In the genomic region with DNA sequence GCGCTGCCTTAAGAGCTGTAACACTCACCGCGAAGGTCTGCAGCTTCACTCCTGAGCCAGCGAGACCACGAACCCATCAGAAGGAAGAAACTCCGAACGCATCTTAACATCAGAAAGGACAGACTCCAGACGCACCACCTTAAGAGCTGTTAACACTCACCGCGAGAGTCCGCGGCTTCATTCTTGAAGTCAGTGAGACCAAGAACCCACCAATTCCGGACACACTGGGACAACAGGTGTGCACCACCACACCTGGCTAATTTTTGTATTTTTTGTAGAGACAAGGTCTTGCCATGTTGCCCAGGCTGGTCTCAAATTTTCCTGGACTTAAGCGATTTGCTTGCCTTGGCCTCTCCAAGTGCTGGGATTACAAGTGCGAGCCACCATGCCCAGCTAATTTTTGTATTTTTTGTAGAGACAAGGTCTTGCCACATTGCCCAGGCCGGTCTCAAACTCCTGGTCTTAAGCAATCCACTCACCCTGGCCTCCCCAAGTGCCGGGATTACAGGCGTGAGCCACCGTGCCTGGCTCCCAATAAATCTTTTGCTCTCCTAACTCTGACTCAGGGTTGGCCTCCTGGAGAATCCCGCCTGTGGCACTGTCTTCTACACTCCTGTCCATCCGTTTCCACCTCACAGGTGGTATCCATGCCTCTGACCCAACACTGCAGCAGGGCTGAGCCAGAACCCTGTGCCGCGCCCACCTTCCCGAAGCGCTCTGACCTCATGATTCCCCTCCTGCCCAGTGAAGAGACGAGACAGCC, we compare ENCODE assay signal across 8 cellular contexts. TPM values are rescaled to one million over a fixed set of nuclear protein-coding genes. Genes with fewer than 3 reads are reported as not detected.
A peak's percentile ranks its signal among the peaks of the same experiment; 100 is the strongest.
DNase-seq lines count a peak whose midpoint lies in the region; ATAC-seq, FAIRE-seq and TF ChIP-seq lines count a peak whose summit lies in the region.
"Not testable (repeated sequence)": the region's sequence is repeated elsewhere in the genome, so short reads cannot be mapped to it uniquely, and the experiment has no call there.

No MANE protein-coding gene starts in this region.

- H3K79me2 ChIP-seq in K562 (ENCODE audit: control insufficient read depth, insufficient read depth, low read length): not testable (repeated sequence)

- H3K27me3 ChIP-seq in CD4-positive, alpha-beta memory T cell (ENCODE audit: insufficient read depth, low read length); right atrium auricular region; vagina: not testable (repeated sequence)
- peaks cover 7 to 24% of the 10 kb centered on the region in 2 experiments; a peak in 3 of 5 replicates for H3K27me3 ChIP-seq in K562 (ENCODE audit: control insufficient read depth in 2 of 2, insufficient read depth in 2 of 2, low read length in 2 of 2)

- not testable (repeated sequence) for H3K9ac ChIP-seq in K562 (ENCODE audit: insufficient read depth in 1 of 2, low read depth in 2 of 2, low read length in 2 of 2)

- not testable (repeated sequence) for H3K27ac ChIP-seq in CD4-positive, alpha-beta memory T cell (ENCODE audit: low read depth, low read length); K562 (ENCODE audit: extremely low read depth, low read depth, low read length); right atrium auricular region; vagina

- in situ Hi-C loops in K562 (cut with MboI): loop anchor here (10.0 kb wide), 3 partner anchors 371 to 721 kb away; no protein-coding TSS in a partner anchor

- H2AFZ ChIP-seq in K562 (ENCODE audit: low read depth, low read length): not testable (repeated sequence)

- intact Hi-C loops in CD4-positive, alpha-beta memory T cell (cut with micrococcal nuclease): loop anchor here (2.0 to 10.0 kb wide), 5 partner anchors 47 to 648 kb away; a partner anchor contains a TSS
- intact Hi-C loops in K562 (cut with micrococcal nuclease): loop anchor here (2.0 kb wide), 2 partner anchors 299 to 371 kb away; no protein-coding TSS in a partner anchor
- intact Hi-C loops in natural killer cell (cut with micrococcal nuclease): loop anchor here (2.0 to 10.0 kb wide), 2 partner anchors 437 to 651 kb away; no protein-coding TSS in a partner anchor
- intact Hi-C loops in vagina (cut with DNase I): loop anchor here (2.0 to 10.0 kb wide), 2 partner anchors 297 to 371 kb away; no protein-coding TSS in a partner anchor

- TF ChIP-seq CTCF in K562 (IDR thresholded peaks at IDR 0.05 in 2 of 3, conservative IDR thresholded peaks at IDR 0.05 in 1 of 3; ENCODE audit: insufficient read depth in 2 of 3, low read depth in 1 of 3, low read length in 3 of 3); right atrium auricular region (IDR thresholded peaks at IDR 0.05); natural killer cell (IDR thresholded peaks at IDR 0.05); vagina (IDR thresholded peaks at IDR 0.05): not testable (repeated sequence)

- DNase-seq in CD4-positive, alpha-beta memory T cell; activated CD8-positive, alpha-beta T cell treated with anti-CD3 and anti-CD28 coated beads, Interleukin-2, amount 10 ng/mL, durations not matched to agents 7 days and 5 days; K562 (ENCODE audit: extremely low read depth in 1 of 4, low spot score in 3 of 4); natural killer cell; stimulated activated effector memory CD8-positive, alpha-beta T cell treated with anti-CD3 and anti-CD28 coated beads, Interleukin-12 subunit alpha, Interleukin-12 subunit beta, amount 100 ng/mL, for 72 hours (ENCODE audit: low spot score in 2 of 2): not testable (repeated sequence)
- DNase-seq in NCI-H69 (lab: John Stamatoyannopoulos, UW) (peak; percentile 16), right atrium auricular region (ENCODE audit: low spot score) (peak; percentile 57), vagina (ENCODE audit: extremely low spot score in 2 of 2) (peak; percentile 75 to 82)

- not testable (repeated sequence) for H3K9me3 ChIP-seq in CD4-positive, alpha-beta memory T cell (ENCODE audit: control insufficient read depth in 1 of 2, low read length in 2 of 2); K562 (replicated peaks; ENCODE audit: control insufficient read depth, insufficient read depth, low read depth, low read length); right atrium auricular region; vagina

- H3K9me3 Mint-ChIP-seq in CD4-positive, alpha-beta memory T cell; activated CD8-positive, alpha-beta T cell treated with anti-CD3 and anti-CD28 coated beads, Interleukin-2, amount 10 ng/mL, durations not matched to agents 7 days and 5 days (ENCODE audit: insufficient read depth); natural killer cell; stimulated activated effector memory CD8-positive, alpha-beta T cell treated with anti-CD3 and anti-CD28 coated beads, Interleukin-12 subunit alpha, Interleukin-12 subunit beta, amount 100 ng/mL, for 72 hours: not testable (repeated sequence)

- not testable (repeated sequence) for ATAC-seq in activated CD8-positive, alpha-beta T cell treated with anti-CD3 and anti-CD28 coated beads, Interleukin-2, amount 10 ng/mL, durations not matched to agents 7 days and 5 days; K562; natural killer cell; stimulated activated effector memory CD8-positive, alpha-beta T cell treated with anti-CD3 and anti-CD28 coated beads, Interleukin-12 subunit alpha, Interleukin-12 subunit beta, amount 100 ng/mL, for 72 hours

- H3K4me3 ChIP-seq in CD4-positive, alpha-beta memory T cell (ENCODE audit: low read length in 2 of 2); K562; right atrium auricular region; vagina: not testable (repeated sequence)

- not testable (repeated sequence) for H3K36me3 ChIP-seq in CD4-positive, alpha-beta memory T cell (ENCODE audit: insufficient read depth, low read length); K562 (ENCODE audit: control insufficient read depth, insufficient read depth, low read length); right atrium auricular region; vagina

- BruUV-seq in K562 (replicated peaks; lab: Mats Ljungman, UMichigan): TSS peak; percentile 97

- H3K4me2 ChIP-seq in K562 (ENCODE audit: insufficient read depth, low read length): not testable (repeated sequence)

- H4K20me1 ChIP-seq in K562 (replicated peaks; ENCODE audit: control insufficient read depth, insufficient read depth, low read length): not testable (repeated sequence)

- H3K27ac Mint-ChIP-seq in CD4-positive, alpha-beta memory T cell: peak overlapping the region; percentile 32 to 91 (median 75)
- H3K27ac Mint-ChIP-seq in activated CD8-positive, alpha-beta T cell treated with anti-CD3 and anti-CD28 coated beads, Interleukin-2, amount 10 ng/mL, durations not matched to agents 7 days and 5 days: peak overlapping the region; percentile 62
- H3K27ac Mint-ChIP-seq in natural killer cell: peak overlapping the region; percentile 62 to 77
- peak overlapping the region; percentile 29 for H3K27ac Mint-ChIP-seq in stimulated activated effector memory CD8-positive, alpha-beta T cell treated with anti-CD3 and anti-CD28 coated beads, Interleukin-12 subunit alpha, Interleukin-12 subunit beta, amount 100 ng/mL, for 72 hours

- not testable (repeated sequence) for H3K9me1 ChIP-seq in K562 (ENCODE audit: control insufficient read depth, insufficient read depth, low read length)

- not testable (repeated sequence) for H3K36me3 Mint-ChIP-seq in CD4-positive, alpha-beta memory T cell; natural killer cell; stimulated activated effector memory CD8-positive, alpha-beta T cell treated with anti-CD3 and anti-CD28 coated beads, Interleukin-12 subunit alpha, Interleukin-12 subunit beta, amount 100 ng/mL, for 72 hours
- H3K36me3 Mint-ChIP-seq in activated CD8-positive, alpha-beta T cell treated with anti-CD3 and anti-CD28 coated beads, Interleukin-2, amount 10 ng/mL, durations not matched to agents 7 days and 5 days (ENCODE audit: low read depth): peaks cover 12% of the 10 kb centered on the region

- peaks cover 31 to 57% (median 40%) of the 10 kb centered on the region in 4 donors for H3K4me1 Mint-ChIP-seq in CD4-positive, alpha-beta memory T cell
- H3K4me1 Mint-ChIP-seq in activated CD8-positive, alpha-beta T cell treated with anti-CD3 and anti-CD28 coated beads, Interleukin-2, amount 10 ng/mL, durations not matched to agents 7 days and 5 days (ENCODE audit: low read depth): peaks cover 57% of the 10 kb centered on the region
- H3K4me1 Mint-ChIP-seq in natural killer cell: peaks cover 40 to 58% of the 10 kb centered on the region in 2 donors
- peaks cover 51% of the 10 kb centered on the region for H3K4me1 Mint-ChIP-seq in stimulated activated effector memory CD8-positive, alpha-beta T cell treated with anti-CD3 and anti-CD28 coated beads, Interleukin-12 subunit alpha, Interleukin-12 subunit beta, amount 100 ng/mL, for 72 hours

- peak overlapping the region; percentile 38 to 77 (median 67) for H3K4me3 Mint-ChIP-seq in CD4-positive, alpha-beta memory T cell
- H3K4me3 Mint-ChIP-seq in activated CD8-positive, alpha-beta T cell treated with anti-CD3 and anti-CD28 coated beads, Interleukin-2, amount 10 ng/mL, durations not matched to agents 7 days and 5 days; stimulated activated effector memory CD8-positive, alpha-beta T cell treated with anti-CD3 and anti-CD28 coated beads, Interleukin-12 subunit alpha, Interleukin-12 subunit beta, amount 100 ng/mL, for 72 hours: not testable (repeated sequence)
- H3K4me3 Mint-ChIP-seq in natural killer cell: peak overlapping the region; percentile 59

- not testable (repeated sequence) for TF ChIP-seq POLR2A in K562 (conservative IDR thresholded peaks at IDR 0.05); vagina (IDR thresholded peaks at IDR 0.05)

- not testable (repeated sequence) for FAIRE-seq in K562 (lab: Jason Lieb, UNC)

- peaks cover 44% of the 10 kb centered on the region for H3K4me1 ChIP-seq in CD4-positive, alpha-beta memory T cell (ENCODE audit: insufficient read depth, low read length)
- peaks cover 0 to 16% of the 10 kb centered on the region in 2 experiments; a peak in 3 of 5 replicates for H3K4me1 ChIP-seq in K562 (replicated peaks in 1 of 2; ENCODE audit: control insufficient read depth in 2 of 2, insufficient read depth in 2 of 2, low read length in 2 of 2)
- H3K4me1 ChIP-seq in right atrium auricular region, vagina: not testable (repeated sequence)

- TF ChIP-seq RAD21 in K562 (CRISPR knock-in tag; conservative IDR thresholded peaks at IDR 0.05 in 1 of 2, IDR thresholded peaks at IDR 0.05 in 1 of 2): not testable (repeated sequence)

- POLR2A ChIA-PET in CD4-positive, alpha-beta memory T cell (lab: Charles Lee; ENCODE audit: partially characterized antibody): interaction anchor here (0.5 to 2.0 kb wide), 9 partner anchors 16 to 526 kb away, joined by 3 to 15 read pairs (median 5); a partner anchor contains a TSS
- POLR2A ChIA-PET in activated CD8-positive, alpha-beta T cell treated with anti-CD3 and anti-CD28 coated beads, Interleukin-2, amount 10 ng/mL, durations not matched to agents 7 days and 5 days (lab: Charles Lee): interaction anchor here (0.5 to 1.5 kb wide), 7 partner anchors 13 to 588 kb away, joined by 3 to 7 read pairs (median 3); a partner anchor contains a TSS
- POLR2A ChIA-PET in K562 (lab: Yijun Ruan, JAX): interaction anchor here (0.6 to 0.9 kb wide), 2 partner anchors 299 to 384 kb away, joined by 3 read pairs; no protein-coding TSS in a partner anchor

- TF ChIP-seq EP300 in K562 (IDR thresholded peaks at IDR 0.05; ENCODE audit: low read length): not testable (repeated sequence)

- H3K27me3 Mint-ChIP-seq in CD4-positive, alpha-beta memory T cell; activated CD8-positive, alpha-beta T cell treated with anti-CD3 and anti-CD28 coated beads, Interleukin-2, amount 10 ng/mL, durations not matched to agents 7 days and 5 days (ENCODE audit: low read depth); natural killer cell (ENCODE audit: low read depth in 2 of 2): not testable (repeated sequence)

- CTCF ChIA-PET in CD4-positive, alpha-beta memory T cell (lab: Charles Lee; ENCODE audit: partially characterized antibody): interaction anchor here (0.6 to 4.8 kb wide), 33 partner anchors 9 to 829 kb away, joined by 3 to 48 read pairs (median 5); a partner anchor contains a TSS
- CTCF ChIA-PET in activated CD8-positive, alpha-beta T cell treated with anti-CD3 and anti-CD28 coated beads, Interleukin-2, amount 10 ng/mL, durations not matched to agents 7 days and 5 days (lab: Charles Lee): interaction anchor here (0.7 to 4.4 kb wide), 46 partner anchors 9 to 649 kb away, joined by 3 to 43 read pairs (median 4); a partner anchor contains a TSS
- CTCF ChIA-PET in K562 (lab: Yijun Ruan, JAX; ENCODE audit: low intra/inter-chr PET ratio): interaction anchor here (0.6 to 4.3 kb wide), 12 partner anchors 80 to 1844 kb away, joined by 3 to 133 read pairs (median 10); no protein-coding TSS in a partner anchor

- 72% methylated on average over 26 of the region's 26 CpGs for WGBS in K562 (ENCODE audit: insufficient coverage, low coverage, missing lambda C conversion rate)

RNA-seq across cellular contexts. Expression of a gene that starts 46.0 kb away (rescaled TPM):
- 100 to 1,000 TPM; 138 to 150 TPM for total RNA-seq in CD4-positive, alpha-beta memory T cell
- polyA plus RNA-seq in CD4-positive, alpha-beta memory T cell: 100 to 1,000 TPM; 106 to 121 TPM
- total RNA-seq in activated CD8-positive, alpha-beta T cell treated with anti-CD3 and anti-CD28 coated beads, Interleukin-2, amount 10 ng/mL, durations not matched to agents 7 days and 5 days: 100 to 1,000 TPM; 226 to 234 TPM
- total RNA-seq in K562 (2011; cell fraction: chromatin; rRNA removed; ENCODE audit: low replicate concordance): 218 and 419 TPM in 2 replicates
- 192 and 198 TPM in 2 replicates for total RNA-seq in K562 (2011; cell fraction: nucleolus; rRNA removed)
- total RNA-seq in K562 (2011; cell fraction: nucleoplasm; rRNA removed): 268 and 304 TPM in 2 replicates
- total RNA-seq in K562 (2014; rRNA removed) (102 and 116 TPM in 2 replicates), K562 (2014; rRNA removed; fragmentation: Illumina TruSeq; extraction: Trizol) (205 and 234 TPM in 2 replicates), K562 (2015; rRNA removed; fragmentation: Illumina TruSeq; extraction: Trizol) (177 and 192 TPM in 2 replicates), K562 (2021) (229 and 235 TPM in 2 replicates), right atrium auricular region (10 to 100 TPM; 10.5 to 15.3 TPM), natural killer cell (100 to 1,000 TPM; 161 to 179 (median 178) TPM), vagina (41.5 TPM)
- polyA plus RNA-seq in K562 (2011; rRNA removed) (170 and 197 TPM in 2 replicates), K562 (2014; fragmentation: Illumina TruSeq; extraction: Trizol) (160 and 197 TPM in 2 replicates), K562 (2014; fragmentation: Nextera tagmentation; extraction: Ambion mirVana) (100 to 1,000 TPM; 203 to 217 TPM), K562 (2014; rRNA removed) (144 and 147 TPM in 2 replicates)
- 90.3 and 164 TPM in 2 replicates for polyA plus RNA-seq in K562 (2011; cell fraction: cytosol; rRNA removed)
- 137 and 143 TPM in 2 replicates for polyA plus RNA-seq in K562 (2011; cell fraction: nucleus; rRNA removed)
- polyA plus RNA-seq in K562 (2012): 106 and 154 TPM in 2 replicates
- 186 and 194 TPM in 2 replicates for polyA minus RNA-seq in K562 (2011; rRNA and poly(A)+ RNA removed)
- 95.8 and 96.2 TPM in 2 replicates for polyA minus RNA-seq in K562 (2011; cell fraction: cytosol; rRNA and poly(A)+ RNA removed)
- polyA minus RNA-seq in K562 (2011; cell fraction: nucleus; rRNA and poly(A)+ RNA removed): 102 and 157 TPM in 2 replicates
